1 cellular context compared by ENCODE assay signal in genomic region chr18:59059140-59059539, GRCh38.
TF ChIP-seq lines count a peak whose summit lies in the region.

No MANE protein-coding gene starts in this region.

TF ChIP-seq in GM23338, 12 proteins besides CTCF, POLR2A, EP300 and RAD21 (continued from another document):
- TF ChIP-seq ZNF462 (CRISPR knock-in tag; IDR thresholded peaks at IDR 0.05) (no peak), ETS1 (IDR thresholded peaks at IDR 0.05) (no peak), EZH2 (IDR thresholded peaks at IDR 0.05; ENCODE audit: low read depth, unreplicated experiment) (no peak), STAT1 (IDR thresholded peaks at IDR 0.05; ENCODE audit: unreplicated experiment) (no peak)
TF ChIP-seq in GM23338: peak in this region for 0.
